In genomic region chr19:3852614-3853254, GRCh38 we compare ENCODE assay signal across 3 cellular contexts.
TF ChIP-seq lines count a peak whose summit lies in the region.

No MANE protein-coding gene starts in this region.

TF ChIP-seq in GM23338, 12 proteins besides CTCF, POLR2A, EP300 and RAD21 (continues in another document):
- TF ChIP-seq CREB1 (CRISPR knock-in tag; IDR thresholded peaks at IDR 0.05; ENCODE audit: low read depth) (no peak), POLR2AphosphoS5 (IDR thresholded peaks at IDR 0.05; ENCODE audit: low read depth) (no peak), JUNB (IDR thresholded peaks at IDR 0.05; ENCODE audit: unreplicated experiment) (no peak), NANOG (IDR thresholded peaks at IDR 0.05; ENCODE audit: borderline replicate concordance) (no peak), EZH2 (IDR thresholded peaks at IDR 0.05; ENCODE audit: low read depth, unreplicated experiment) (no peak), ZNF114 (CRISPR knock-in tag; IDR thresholded peaks at IDR 0.05) (no peak), ZNF462 (CRISPR knock-in tag; IDR thresholded peaks at IDR 0.05) (no peak), EZH2phosphoT487 (IDR thresholded peaks at IDR 0.05; ENCODE audit: unreplicated experiment) (no peak)

TF ChIP-seq in SK-N-SH treated with all-trans-retinoic acid at 6 μM for 48 hours, 23 proteins besides CTCF, POLR2A, EP300 and RAD21:
- TF ChIP-seq ZC3H10 (CRISPR knock-in tag; IDR thresholded peaks at IDR 0.05), result no peak
- no peak for TF ChIP-seq PATZ1 (CRISPR knock-in tag; IDR thresholded peaks at IDR 0.05; ENCODE audit: borderline replicate concordance)
- no peak for TF ChIP-seq ZFP3 (CRISPR knock-in tag; IDR thresholded peaks at IDR 0.05)
- no peak for TF ChIP-seq OSR1 (CRISPR knock-in tag; IDR thresholded peaks at IDR 0.05)
- TF ChIP-seq CSRNP3 (CRISPR knock-in tag; IDR thresholded peaks at IDR 0.05), result no peak
- no peak for TF ChIP-seq GLIS3 (CRISPR knock-in tag; IDR thresholded peaks at IDR 0.05)
- TF ChIP-seq ARNTL (CRISPR knock-in tag; IDR thresholded peaks at IDR 0.05; ENCODE audit: borderline replicate concordance, low read depth), result no peak
- no peak for TF ChIP-seq ZFP30 (CRISPR knock-in tag; IDR thresholded peaks at IDR 0.05)
- no peak for TF ChIP-seq ISL1 (CRISPR knock-in tag; IDR thresholded peaks at IDR 0.05)
- no peak for TF ChIP-seq CSDC2 (CRISPR knock-in tag; IDR thresholded peaks at IDR 0.05)
- TF ChIP-seq BACH2 (CRISPR knock-in tag; IDR thresholded peaks at IDR 0.05; ENCODE audit: borderline replicate concordance), result no peak

TF ChIP-seq in H1, 55 proteins besides CTCF, POLR2A, EP300 and RAD21:
- TF ChIP-seq CBX5 (IDR thresholded peaks at IDR 0.05; ENCODE audit: low read depth, low read length) (no peak), BRCA1 (IDR thresholded peaks at IDR 0.05; ENCODE audit: low read depth, low read length) (no peak), KDM1A (IDR thresholded peaks at IDR 0.05; ENCODE audit: borderline replicate concordance, low read length) (no peak), CBX8 (IDR thresholded peaks at IDR 0.05; ENCODE audit: borderline replicate concordance, low read depth, low read length) (no peak), JUND (IDR thresholded peaks at IDR 0.05; ENCODE audit: low read length) (no peak), CTBP2 (IDR thresholded peaks at IDR 0.05; ENCODE audit: borderline replicate concordance, insufficient read depth, insufficient read length, low read length) (no peak), TEAD4 (IDR thresholded peaks at IDR 0.05; ENCODE audit: low read depth, low read length) (no peak), MAX (IDR thresholded peaks at IDR 0.05) (no peak), ASH2L (IDR thresholded peaks at IDR 0.05; ENCODE audit: low read length) (no peak), ATF3 (IDR thresholded peaks at IDR 0.05; ENCODE audit: insufficient read depth, low read depth, low read length) (no peak)
